8 cellular contexts compared by ENCODE assay signal in genomic region chr15:40279437-40280141, GRCh38. TPM values are rescaled to one million over a fixed set of nuclear protein-coding genes. Genes with fewer than 3 reads are reported as not detected.
DNase-seq lines count a peak whose midpoint lies in the region; ATAC-seq and TF ChIP-seq lines count a peak whose summit lies in the region.

No MANE protein-coding gene starts in this region.

- no peaks in the 10 kb centered on the region for H3F3A ChIP-seq in Loucy (ENCODE audit: low read depth)

- DNase-seq in G401 (ENCODE audit: low spot score): peak; percentile 72
- peak; percentile 51 for DNase-seq in mammary epithelial cell
- DNase-seq in islet precursor cell: peak; percentile 86
- peak; percentile 64 to 73 for DNase-seq in stimulated activated CD4-positive, alpha-beta T cell treated with anti-CD3 and anti-CD28 coated beads, Interleukin-1b, Interleukin-23, amount 100 ng/mL, for 4 hours (ENCODE audit: low read depth in 2 of 2)

- H3K9me3 ChIP-seq in Loucy (ENCODE audit: insufficient read depth, low read depth, low read length) (no peaks in the 10 kb centered on the region), mammary epithelial cell (replicated peaks; ENCODE audit: insufficient read depth, low read length) (no peaks in the 10 kb centered on the region)

- 15% methylated on average over 21 of the region's 40 CpGs for WGBS in mammary epithelial cell (ENCODE audit: low coverage, missing lambda C conversion rate)

- in situ Hi-C loops in G401 (cut with HindIII; ENCODE audit: low sequenced_read_pairs) (no loop called here), mammary epithelial cell (cut with MboI; ENCODE audit: low sequenced_read_pairs in 2 of 2) (loop anchor here in 1 of 2 donors (5.0 kb wide), 2 partner anchors 43 to 143 kb away; partner anchors contain the start of gene INAFM2)

- no peaks in the 10 kb centered on the region for H4K20me1 ChIP-seq in Loucy (ENCODE audit: insufficient read depth, low read length, poor library complexity, severe bottlenecking)
- H4K20me1 ChIP-seq in mammary epithelial cell (ENCODE audit: insufficient read depth, low read length): no peaks in the 10 kb centered on the region

- ATAC-seq in HG02970 (IDR thresholded peaks at IDR 0.05; ENCODE audit: low FRiP score, unreplicated experiment) (no peak), GM18861 (IDR thresholded peaks at IDR 0.05; ENCODE audit: unreplicated experiment) (no peak)

- no TSS peak for BruUV-seq in mammary epithelial cell (replicated peaks; lab: Mats Ljungman, UMichigan)

- H3K36me3 ChIP-seq in Loucy (ENCODE audit: insufficient read depth, low read length) (no peaks in the 10 kb centered on the region), mammary epithelial cell (ENCODE audit: insufficient read depth, low read length) (no peaks in the 10 kb centered on the region)

- intact Hi-C loops in mammary epithelial cell (cut with micrococcal nuclease): loop anchor here (1.0 to 10.0 kb wide), 6 partner anchors 31 to 495 kb away; partner anchors contain the start of gene FSIP1

- peak; percentile 99 for TF ChIP-seq CTCF in Loucy (conservative IDR thresholded peaks at IDR 0.05; ENCODE audit: low read length)
- peak; percentile 94 for TF ChIP-seq CTCF in VCaP (conservative IDR thresholded peaks at IDR 0.05)
- TF ChIP-seq CTCF in mammary epithelial cell (conservative IDR thresholded peaks at IDR 0.05 in 1 of 2, IDR thresholded peaks at IDR 0.05 in 1 of 2; ENCODE audit: extremely low read depth in 1 of 2, insufficient read depth in 1 of 2, low read depth in 1 of 2, low read length in 2 of 2): peak; percentile 95 to 97

- dilution Hi-C loops in mammary epithelial cell (cut with HindIII; ENCODE audit: low sequenced_read_pairs): no loop called here

- H2AFZ ChIP-seq in Loucy (ENCODE audit: low read length) (peak overlapping the region; percentile 45; the same call in 1 of the 2 replicates), mammary epithelial cell (ENCODE audit: low read depth, low read length) (no peak overlapping the region)

- H3K79me2 ChIP-seq in Loucy (ENCODE audit: insufficient read depth, low read length) (no peaks in the 10 kb centered on the region), mammary epithelial cell (ENCODE audit: insufficient read depth, low read length) (no peaks in the 10 kb centered on the region)

- H3K9me2 ChIP-seq in Loucy (replicated peaks; ENCODE audit: low read depth, low read length): no peaks in the 10 kb centered on the region

- H3K4me2 ChIP-seq in Loucy (ENCODE audit: low read depth, low read length, poor library complexity, severe bottlenecking) (peak overlapping the region; percentile 19), mammary epithelial cell (ENCODE audit: insufficient read depth, low read depth, low read length) (no peak overlapping the region)

- H3K9ac ChIP-seq in Loucy (ENCODE audit: low read depth, low read length, poor library complexity, severe bottlenecking) (no peak overlapping the region), mammary epithelial cell (ENCODE audit: insufficient read depth, low read length) (no peak overlapping the region)

- H3K27me3 ChIP-seq in Loucy (ENCODE audit: insufficient read depth, low read length, poor library complexity, severe bottlenecking): no peaks in the 10 kb centered on the region
- H3K27me3 ChIP-seq in mammary epithelial cell (ENCODE audit: insufficient read depth, low read length): peaks cover 6% of the 10 kb centered on the region

- H3K27ac ChIP-seq in VCaP (no peak overlapping the region), mammary epithelial cell (ENCODE audit: insufficient read depth, low read depth, low read length) (no peak overlapping the region)

- CTCF ChIA-PET in mammary epithelial cell (lab: Charles Lee; ENCODE audit: low non-redundant PET): interaction anchor here (0.5 to 0.7 kb wide), 7 partner anchors 11 to 392 kb away, joined by 3 to 5 read pairs (median 3); partner anchors contain the start of gene RPUSD2

- H3K4me1 ChIP-seq in Loucy (ENCODE audit: insufficient read depth, low read length, poor library complexity, severe bottlenecking) (peaks cover 18% of the 10 kb centered on the region), mammary epithelial cell (ENCODE audit: insufficient read depth, low read length) (peaks cover 16% of the 10 kb centered on the region)

- H3K4me3 ChIP-seq in Loucy (ENCODE audit: low read length, poor library complexity, severe bottlenecking) (no peak overlapping the region), mammary epithelial cell (replicated peaks in 1 of 3; ENCODE audit: insufficient read depth in 1 of 3, low read depth in 2 of 3, low read length in 3 of 3) (no peak overlapping the region)

RNA-seq across cellular contexts. Expression of gene ANKRD63, which starts 3.3 kb away (rescaled TPM):
- total RNA-seq in G401 (2014; rRNA removed; shearing (Covaris generic)): 8.4 and 14.9 TPM in 2 replicates
- not detected for total RNA-seq in mammary epithelial cell
- polyA plus RNA-seq in mammary epithelial cell: not detected
- not detected for polyA minus RNA-seq in mammary epithelial cell

RNA-seq across cellular contexts. Expression of gene PLCB2, which starts 28.1 kb away (rescaled TPM):
- total RNA-seq in G401 (2014; rRNA removed; shearing (Covaris generic)): 99.6 and 145 TPM in 2 replicates
- total RNA-seq in mammary epithelial cell: 1 to 10 TPM in 1 of 2 donors, under 1 TPM in 1; 0.67 to 1.4 TPM
- polyA plus RNA-seq in mammary epithelial cell: 0.97 TPM
- polyA minus RNA-seq in mammary epithelial cell: not detected

RNA-seq across cellular contexts. Expression of gene PAK6, which starts 40.7 kb away (rescaled TPM):
- total RNA-seq in G401 (2014; rRNA removed; shearing (Covaris generic)): 1.8 TPM in 1 of 2 replicates, not detected in the other
- 10 to 100 TPM; 13.7 to 33.8 TPM for total RNA-seq in mammary epithelial cell
- 24.6 TPM for polyA plus RNA-seq in mammary epithelial cell
- 11.1 TPM for polyA minus RNA-seq in mammary epithelial cell

RNA-seq across cellular contexts. Expression of gene INAFM2, which starts 43.9 kb away (rescaled TPM):
- 203 TPM in 2 replicates for total RNA-seq in G401 (2014; rRNA removed; shearing (Covaris generic))
- total RNA-seq in mammary epithelial cell: 10 to 100 TPM; 25.5 to 28.0 TPM
- polyA plus RNA-seq in mammary epithelial cell: 10.9 TPM
- polyA minus RNA-seq in mammary epithelial cell: 40.5 TPM

Comparison
In these comparisons a context has a peak if more than half of its experiments do, and no peak if none do; other contexts are left out.
1. RNA of gene PLCB2, which starts 28.1 kb away (total RNA-seq): 99.6 to 145 TPM in G401; 0.67 to 1.4 TPM in mammary epithelial cell; every median in the first group is over 10 times any median in the second.
2. Peak in every context shown above with its lines, with median percentiles within 50 percentile points of each other: DNase-seq and CTCF ChIP-seq.